In the genomic region with DNA sequence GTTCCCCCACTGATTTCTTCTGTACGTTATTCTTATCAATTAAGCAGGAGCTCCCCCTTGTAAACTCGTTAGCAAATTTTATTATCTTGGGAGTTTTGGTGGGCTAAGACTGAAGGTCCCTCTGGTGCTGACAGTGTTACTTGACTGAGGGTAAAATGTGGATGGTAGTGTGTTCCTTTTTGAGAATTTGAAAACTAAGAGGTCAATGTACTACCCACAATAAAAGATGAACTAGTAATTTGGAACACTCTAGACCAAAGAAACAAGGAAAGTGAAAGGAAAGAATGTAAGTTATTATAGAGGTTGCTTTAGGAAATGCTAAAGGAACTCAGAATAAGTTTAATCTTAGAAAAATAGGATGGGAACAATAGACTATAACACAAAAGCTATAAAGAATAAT, we compare ENCODE assay signal across 13 cellular contexts. TPM values are rescaled to one million over a fixed set of nuclear protein-coding genes. Genes with fewer than 3 reads are reported as not detected.
DNase-seq lines count a peak whose midpoint lies in the region; ATAC-seq and TF ChIP-seq lines count a peak whose summit lies in the region.
"Had no signal": no experiment of that assay in that cellular context is flagged by ENCODE, and none has a peak within 500 bp of the region (broad histone marks: within the 10 kb centered on the region; RNA-seq: fewer than 3 reads in every experiment).

No MANE protein-coding gene starts in this region.

- peaks cover 7% of the 10 kb centered on the region for H3K9me3 Mint-ChIP-seq in CD4-positive, alpha-beta T cell
- H3K9me3 Mint-ChIP-seq in HFFc6 (peaks cover 11% of the 10 kb centered on the region), nephron progenitor cell (peaks cover 42% of the 10 kb centered on the region)
- H3K9me3 Mint-ChIP-seq in activated naive CD8-positive, alpha-beta T cell treated with anti-CD3 and anti-CD28 coated beads, Interleukin-2, amount 10 ng/mL, durations not matched to agents 7 days and 5 days: peaks cover 17% of the 10 kb centered on the region

- no peaks in the 10 kb centered on the region for H3K27me3 ChIP-seq in CD4-positive, alpha-beta T cell (ENCODE audit: control insufficient read depth, insufficient read depth, low read length)
- H3K27me3 ChIP-seq: BLaER1 treated with 17β-estradiol and CSF1 and Interleukin-3, amounts not matched to agents 10 nM and 100 nM had no signal

- H3K27me3 Mint-ChIP-seq in CD4-positive, alpha-beta T cell: no peaks in the 10 kb centered on the region
- peaks cover 1% of the 10 kb centered on the region; the same call in 1 of the 2 replicates for H3K27me3 Mint-ChIP-seq in HFFc6 (ENCODE audit: insufficient read depth)
- H3K27me3 Mint-ChIP-seq in activated naive CD8-positive, alpha-beta T cell treated with anti-CD3 and anti-CD28 coated beads, Interleukin-2, amount 10 ng/mL, durations not matched to agents 7 days and 5 days: no peaks in the 10 kb centered on the region
- H3K27me3 Mint-ChIP-seq in nephron progenitor cell (ENCODE audit: low read depth, poor library complexity): no peaks in the 10 kb centered on the region

- POLR2A ChIA-PET in CD4-positive, alpha-beta T cell (lab: Charles Lee): interaction anchor here (0.9 to 1.3 kb wide), 2 partner anchors 10 to 34 kb away, joined by 3 to 5 read pairs; no protein-coding TSS in a partner anchor
- POLR2A ChIA-PET in activated naive CD8-positive, alpha-beta T cell treated with anti-CD3 and anti-CD28 coated beads, Interleukin-2, amount 10 ng/mL, durations not matched to agents 7 days and 5 days (lab: Charles Lee): interaction anchor here (0.9 kb wide), 1 partner anchor 34 kb away, joined by 3 read pairs; no protein-coding TSS in a partner anchor

- intact Hi-C loops in CD4-positive, alpha-beta T cell (cut with DNase I, micrococcal nuclease): no loop called here

- peaks cover 60% of the 10 kb centered on the region for H3K36me3 Mint-ChIP-seq in CD4-positive, alpha-beta T cell (ENCODE audit: low read depth)
- peaks cover 42% of the 10 kb centered on the region for H3K36me3 Mint-ChIP-seq in HFFc6 (ENCODE audit: low read depth)
- H3K36me3 Mint-ChIP-seq in activated naive CD8-positive, alpha-beta T cell treated with anti-CD3 and anti-CD28 coated beads, Interleukin-2, amount 10 ng/mL, durations not matched to agents 7 days and 5 days: peaks cover 55% of the 10 kb centered on the region
- peaks cover 93% of the 10 kb centered on the region for H3K36me3 Mint-ChIP-seq in nephron progenitor cell (ENCODE audit: low read depth)

- DNase-seq in CD4-positive, alpha-beta T cell: no peak
- DNase-seq in HFFc6: no peak
- DNase-seq in activated naive CD8-positive, alpha-beta T cell treated with anti-CD3 and anti-CD28 coated beads, Interleukin-2, amount 10 ng/mL, durations not matched to agents 7 days and 5 days: no peak
- no peak for DNase-seq in nephron progenitor cell
- no peak for DNase-seq in NCI-H82 treated with DMSO at 0.1 percent for 48 hours (lab: John Stamatoyannopoulos, UW; ENCODE audit: unreplicated experiment)
- no peak for DNase-seq in NCI-H1417 treated with DMSO at 0.1 percent for 48 hours (lab: John Stamatoyannopoulos, UW)
- DNase-seq: erythroblast, NCI-H1092 treated with DMSO at 0.1 percent for 48 hours, NCI-H2171 treated with DMSO at 0.1 percent for 48 hours, small intestine had no signal

- no peak overlapping the region for H3K27ac ChIP-seq in CD4-positive, alpha-beta T cell (ENCODE audit: low read depth, low read length)

- no peaks in the 10 kb centered on the region for H3K9me3 ChIP-seq in CD4-positive, alpha-beta T cell (ENCODE audit: control insufficient read depth, low read length)

- H3K4me3 Mint-ChIP-seq in CD4-positive, alpha-beta T cell: peak overlapping the region; percentile 30
- H3K4me3 Mint-ChIP-seq in HFFc6 (no peak overlapping the region; the same call in 1 of the 2 replicates), nephron progenitor cell (no peak overlapping the region)
- no peak overlapping the region for H3K4me3 Mint-ChIP-seq in activated naive CD8-positive, alpha-beta T cell treated with anti-CD3 and anti-CD28 coated beads, Interleukin-2, amount 10 ng/mL, durations not matched to agents 7 days and 5 days

- peaks cover 61% of the 10 kb centered on the region for H3K4me1 Mint-ChIP-seq in CD4-positive, alpha-beta T cell (ENCODE audit: low read depth)
- H3K4me1 Mint-ChIP-seq in HFFc6 (ENCODE audit: low read depth) (peaks cover 56% of the 10 kb centered on the region), nephron progenitor cell (no peaks in the 10 kb centered on the region)
- peaks cover 41% of the 10 kb centered on the region for H3K4me1 Mint-ChIP-seq in activated naive CD8-positive, alpha-beta T cell treated with anti-CD3 and anti-CD28 coated beads, Interleukin-2, amount 10 ng/mL, durations not matched to agents 7 days and 5 days

- H3K27ac Mint-ChIP-seq in CD4-positive, alpha-beta T cell: peak overlapping the region; percentile 66
- H3K27ac Mint-ChIP-seq in HFFc6 (peak overlapping the region; percentile 86), nephron progenitor cell (peak overlapping the region; percentile 20)
- peak overlapping the region; percentile 13 for H3K27ac Mint-ChIP-seq in activated naive CD8-positive, alpha-beta T cell treated with anti-CD3 and anti-CD28 coated beads, Interleukin-2, amount 10 ng/mL, durations not matched to agents 7 days and 5 days

- no peak for TF ChIP-seq CTCF in CD4-positive, alpha-beta T cell (IDR thresholded peaks at IDR 0.05)
- TF ChIP-seq CTCF in HFFc6 (IDR thresholded peaks at IDR 0.05): no peak
- TF ChIP-seq CTCF in nephron progenitor cell (IDR thresholded peaks at IDR 0.05): no peak

- CTCF ChIA-PET in CD4-positive, alpha-beta T cell (lab: Charles Lee): interaction anchor here (1.4 kb wide), 1 partner anchor 9 kb away, joined by 4 read pairs; no protein-coding TSS in a partner anchor

- no peak for ATAC-seq in CD4-positive, alpha-beta T cell (ENCODE audit: poor library complexity)
- no peak for ATAC-seq in activated naive CD8-positive, alpha-beta T cell treated with anti-CD3 and anti-CD28 coated beads, Interleukin-2, amount 10 ng/mL, durations not matched to agents 7 days and 5 days (ENCODE audit: low read depth)
- no peak for ATAC-seq in HG02763 (IDR thresholded peaks at IDR 0.05; ENCODE audit: unreplicated experiment)
- ATAC-seq: Right ventricle myocardium inferior had no signal

RNA-seq across cellular contexts. Expression of gene YWHAQ, which starts 35.1 kb away (rescaled TPM):
- 100 to 1,000 TPM in 1 of 2 experiments, 10 to 100 TPM in 1; 95.8 to 101 TPM for total RNA-seq in CD4-positive, alpha-beta T cell
- 100 to 1,000 TPM; 461 to 607 (median 548) TPM for total RNA-seq in HFFc6 (2021; fragmentation: NEBNext Ultra II Directional; extraction: Animal tissue kit (Norgen Biotek cat#: 25700))
- 100 to 1,000 TPM; 191 to 216 TPM for total RNA-seq in activated naive CD8-positive, alpha-beta T cell treated with anti-CD3 and anti-CD28 coated beads, Interleukin-2, amount 10 ng/mL, durations not matched to agents 7 days and 5 days

RNA-seq across cellular contexts. Expression of gene ADAM17, which starts 40.1 kb away (rescaled TPM):
- total RNA-seq in CD4-positive, alpha-beta T cell: 10 to 100 TPM; 21.4 to 21.6 TPM
- 10 to 100 TPM; 16.0 to 20.0 (median 19.4) TPM for total RNA-seq in HFFc6 (2021; fragmentation: NEBNext Ultra II Directional; extraction: Animal tissue kit (Norgen Biotek cat#: 25700))
- 10 to 100 TPM; 24.7 to 25.3 TPM for total RNA-seq in activated naive CD8-positive, alpha-beta T cell treated with anti-CD3 and anti-CD28 coated beads, Interleukin-2, amount 10 ng/mL, durations not matched to agents 7 days and 5 days

Comparison
In these comparisons a context has a peak if more than half of its experiments do, and no peak if none do; other contexts are left out.
1. H3K27ac Mint-ChIP-seq: peak in every context shown above with its lines; median percentile 86 in HFFc6; 66 in CD4-positive, alpha-beta T cell; 20 in nephron progenitor cell; 13 in activated naive CD8-positive, alpha-beta T cell treated with anti-CD3 and anti-CD28 coated beads, Interleukin-2, amount 10 ng/mL, durations not matched to agents 7 days and 5 days.